ENCODE assay signal across 1 cellular context in genomic region chr20:46364670-46365482, GRCh38.
TF ChIP-seq lines count a peak whose summit lies in the region.

No MANE protein-coding gene starts in this region.

TF ChIP-seq in HepG2, 621 proteins besides CTCF, POLR2A, EP300 and RAD21:
- TF ChIP-seq NRL (CRISPR knock-in tag; IDR thresholded peaks at IDR 0.05; ENCODE audit: borderline replicate concordance) (peak; percentile 73; the same call in 1 of the 2 replicates), NAIF1 (CRISPR knock-in tag; IDR thresholded peaks at IDR 0.05; ENCODE audit: borderline replicate concordance) (0 out of 2 replicates have a peak, but pooled peaks have one; percentile 15), KDM5A (IDR thresholded peaks at IDR 0.05; ENCODE audit: borderline replicate concordance, low read length) (peak; percentile 7; the same call in 1 of the 2 replicates), PCBP1 (IDR thresholded peaks at IDR 0.05; ENCODE audit: borderline replicate concordance, low read depth, low read length) (no peak), ZEB1 (IDR thresholded peaks at IDR 0.05; ENCODE audit: insufficient replicate concordance, low read depth) (peak; percentile 8), MATR3 (CRISPR knock-in tag; IDR thresholded peaks at IDR 0.05) (0 out of 2 replicates have a peak, but pooled peaks have one; percentile 8), ARNTL (CRISPR knock-in tag; IDR thresholded peaks at IDR 0.05) (0 out of 2 replicates have a peak, but pooled peaks have one; percentile 34), CHD4 (IDR thresholded peaks at IDR 0.05; ENCODE audit: borderline replicate concordance, low read length) (0 out of 2 replicates have a peak, but pooled peaks have one; percentile 8), PRDM10 (CRISPR knock-in tag; IDR thresholded peaks at IDR 0.05; ENCODE audit: low read depth) (0 out of 2 replicates have a peak, but pooled peaks have one; percentile 17), TFAP4 (IDR thresholded peaks at IDR 0.05; ENCODE audit: borderline replicate concordance, low read depth) (peak; percentile 19; the same call in 1 of the 2 replicates), ATF7-NPFF (CRISPR knock-in tag; IDR thresholded peaks at IDR 0.05; ENCODE audit: low read depth) (no peak), ZNF24 (IDR thresholded peaks at IDR 0.05) (0 out of 2 replicates have a peak, but pooled peaks have one; percentile 36), POLR2G (IDR thresholded peaks at IDR 0.05; ENCODE audit: low read depth, low read length) (peak; percentile 14; the same call in 1 of the 2 replicates), GABPB1 (CRISPR knock-in tag; IDR thresholded peaks at IDR 0.05) (no peak), REL (CRISPR knock-in tag; conservative IDR thresholded peaks at IDR 0.05) (no peak), ZBTB26 (CRISPR knock-in tag; IDR thresholded peaks at IDR 0.05; ENCODE audit: borderline replicate concordance) (0 out of 2 replicates have a peak, but pooled peaks have one; percentile 40), ZNF841 (CRISPR knock-in tag; IDR thresholded peaks at IDR 0.05; ENCODE audit: borderline replicate concordance) (no peak), PRPF4 (IDR thresholded peaks at IDR 0.05; ENCODE audit: low read depth, low read length, poor library complexity, severe bottlenecking) (peak; percentile 31), ZNF274 (CRISPR knock-in tag; IDR thresholded peaks at IDR 0.05) (0 out of 2 replicates have a peak, but pooled peaks have one; percentile 60), SMAD1 (CRISPR knock-in tag; IDR thresholded peaks at IDR 0.05; ENCODE audit: borderline replicate concordance, low read depth) (no peak), HDAC1 (CRISPR knock-in tag; IDR thresholded peaks at IDR 0.05) (no peak), CHCHD3 (CRISPR knock-in tag; IDR thresholded peaks at IDR 0.05) (no peak), CAMTA2 (CRISPR knock-in tag; IDR thresholded peaks at IDR 0.05; ENCODE audit: borderline replicate concordance) (no peak)
- TF ChIP-seq, protein P1, sequence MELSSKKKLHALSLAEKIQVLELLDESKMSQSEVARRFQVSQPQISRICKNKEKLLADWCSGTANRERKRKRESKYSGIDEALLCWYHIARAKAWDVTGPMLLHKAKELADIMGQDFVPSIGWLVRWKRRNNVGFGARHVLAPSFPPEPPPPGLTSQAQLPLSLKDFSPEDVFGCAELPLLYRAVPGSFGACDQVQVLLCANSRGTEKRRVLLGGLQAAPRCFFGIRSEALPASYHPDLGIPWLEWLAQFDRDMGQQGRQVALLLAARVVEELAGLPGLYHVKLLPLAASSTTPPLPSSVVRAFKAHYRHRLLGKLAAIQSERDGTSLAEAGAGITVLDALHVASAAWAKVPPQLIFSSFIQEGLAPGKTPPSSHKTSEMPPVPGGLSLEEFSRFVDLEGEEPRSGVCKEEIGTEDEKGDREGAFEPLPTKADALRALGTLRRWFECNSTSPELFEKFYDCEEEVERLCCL (CRISPR knock-in tag; IDR thresholded peaks at IDR 0.05; ENCODE audit: borderline replicate concordance) = no peak
- TF ChIP-seq, protein P2, sequence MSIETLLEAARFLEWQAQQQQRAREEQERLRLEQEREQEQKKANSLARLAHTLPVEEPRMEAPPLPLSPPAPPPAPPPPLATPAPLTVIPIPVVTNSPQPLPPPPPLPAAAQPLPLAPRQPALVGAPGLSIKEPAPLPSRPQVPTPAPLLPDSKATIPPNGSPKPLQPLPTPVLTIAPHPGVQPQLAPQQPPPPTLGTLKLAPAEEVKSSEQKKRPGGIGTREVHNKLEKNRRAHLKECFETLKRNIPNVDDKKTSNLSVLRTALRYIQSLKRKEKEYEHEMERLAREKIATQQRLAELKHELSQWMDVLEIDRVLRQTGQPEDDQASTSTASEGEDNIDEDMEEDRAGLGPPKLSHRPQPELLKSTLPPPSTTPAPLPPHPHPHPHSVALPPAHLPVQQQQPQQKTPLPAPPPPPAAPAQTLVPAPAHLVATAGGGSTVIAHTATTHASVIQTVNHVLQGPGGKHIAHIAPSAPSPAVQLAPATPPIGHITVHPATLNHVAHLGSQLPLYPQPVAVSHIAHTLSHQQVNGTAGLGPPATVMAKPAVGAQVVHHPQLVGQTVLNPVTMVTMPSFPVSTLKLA (IDR thresholded peaks at IDR 0.05) = no peak
- TF ChIP-seq, protein P3, sequence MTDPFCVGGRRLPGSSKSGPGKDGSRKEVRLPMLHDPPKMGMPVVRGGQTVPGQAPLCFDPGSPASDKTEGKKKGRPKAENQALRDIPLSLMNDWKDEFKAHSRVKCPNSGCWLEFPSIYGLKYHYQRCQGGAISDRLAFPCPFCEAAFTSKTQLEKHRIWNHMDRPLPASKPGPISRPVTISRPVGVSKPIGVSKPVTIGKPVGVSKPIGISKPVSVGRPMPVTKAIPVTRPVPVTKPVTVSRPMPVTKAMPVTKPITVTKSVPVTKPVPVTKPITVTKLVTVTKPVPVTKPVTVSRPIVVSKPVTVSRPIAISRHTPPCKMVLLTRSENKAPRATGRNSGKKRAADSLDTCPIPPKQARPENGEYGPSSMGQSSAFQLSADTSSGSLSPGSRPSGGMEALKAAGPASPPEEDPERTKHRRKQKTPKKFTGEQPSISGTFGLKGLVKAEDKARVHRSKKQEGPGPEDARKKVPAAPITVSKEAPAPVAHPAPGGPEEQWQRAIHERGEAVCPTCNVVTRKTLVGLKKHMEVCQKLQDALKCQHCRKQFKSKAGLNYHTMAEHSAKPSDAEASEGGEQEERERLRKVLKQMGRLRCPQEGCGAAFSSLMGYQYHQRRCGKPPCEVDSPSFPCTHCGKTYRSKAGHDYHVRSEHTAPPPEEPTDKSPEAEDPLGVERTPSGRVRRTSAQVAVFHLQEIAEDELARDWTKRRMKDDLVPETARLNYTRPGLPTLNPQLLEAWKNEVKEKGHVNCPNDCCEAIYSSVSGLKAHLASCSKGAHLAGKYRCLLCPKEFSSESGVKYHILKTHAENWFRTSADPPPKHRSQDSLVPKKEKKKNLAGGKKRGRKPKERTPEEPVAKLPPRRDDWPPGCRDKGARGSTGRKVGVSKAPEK (CRISPR knock-in tag; IDR thresholded peaks at IDR 0.05; ENCODE audit: borderline replicate concordance) = no peak
